In the genomic region with DNA sequence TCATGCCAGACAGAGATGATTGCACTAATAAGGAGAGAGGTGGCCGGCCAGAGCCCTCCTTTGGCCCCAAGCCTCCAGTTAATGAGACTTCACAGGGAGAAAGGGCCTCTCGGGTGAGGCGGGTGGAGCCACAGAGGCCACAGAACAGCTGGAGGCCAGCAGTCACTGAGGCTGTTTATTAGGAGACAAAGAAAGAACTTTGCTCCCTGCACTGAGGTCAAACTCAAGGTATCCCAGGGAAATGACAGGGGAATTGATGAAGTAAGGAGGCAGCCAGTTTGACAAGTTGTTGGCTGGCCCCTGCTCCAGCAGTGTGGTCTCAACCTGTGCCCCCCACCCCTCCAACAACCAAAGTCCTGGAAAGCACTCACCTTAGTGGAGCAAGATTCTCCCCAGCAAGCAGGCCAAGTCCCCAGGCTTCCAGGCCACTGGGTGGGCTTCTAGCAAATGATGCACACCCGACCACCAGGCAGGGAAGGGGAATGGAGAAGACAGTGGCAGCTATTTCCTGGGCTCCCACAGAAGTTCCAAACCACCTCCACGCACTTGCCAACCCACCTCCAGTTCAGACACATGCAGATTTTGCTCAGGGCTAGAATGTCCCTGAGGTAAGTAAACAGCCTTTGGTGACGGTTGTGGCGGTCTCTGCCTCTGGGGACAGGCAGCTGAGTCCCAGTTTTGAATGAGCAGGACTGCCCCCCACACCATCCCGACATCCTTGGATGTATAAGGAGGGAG, we compare ENCODE assay signal across 2 cellular contexts.
TF ChIP-seq lines count a peak whose summit lies in the region.

No MANE protein-coding gene starts in this region.

TF ChIP-seq in GM23338, 12 proteins besides CTCF, POLR2A, EP300 and RAD21 (continues in another document):
- TF ChIP-seq STAT1 (IDR thresholded peaks at IDR 0.05; ENCODE audit: unreplicated experiment) (no peak), EZH2phosphoT487 (IDR thresholded peaks at IDR 0.05; ENCODE audit: unreplicated experiment) (no peak), ZNF331 (CRISPR knock-in tag; IDR thresholded peaks at IDR 0.05; ENCODE audit: low read depth) (no peak), JUNB (IDR thresholded peaks at IDR 0.05; ENCODE audit: unreplicated experiment) (no peak), POLR2AphosphoS5 (IDR thresholded peaks at IDR 0.05; ENCODE audit: low read depth) (no peak), ZNF114 (CRISPR knock-in tag; IDR thresholded peaks at IDR 0.05) (no peak), NANOG (IDR thresholded peaks at IDR 0.05; ENCODE audit: borderline replicate concordance) (no peak)
- TF ChIP-seq, protein P1, sequence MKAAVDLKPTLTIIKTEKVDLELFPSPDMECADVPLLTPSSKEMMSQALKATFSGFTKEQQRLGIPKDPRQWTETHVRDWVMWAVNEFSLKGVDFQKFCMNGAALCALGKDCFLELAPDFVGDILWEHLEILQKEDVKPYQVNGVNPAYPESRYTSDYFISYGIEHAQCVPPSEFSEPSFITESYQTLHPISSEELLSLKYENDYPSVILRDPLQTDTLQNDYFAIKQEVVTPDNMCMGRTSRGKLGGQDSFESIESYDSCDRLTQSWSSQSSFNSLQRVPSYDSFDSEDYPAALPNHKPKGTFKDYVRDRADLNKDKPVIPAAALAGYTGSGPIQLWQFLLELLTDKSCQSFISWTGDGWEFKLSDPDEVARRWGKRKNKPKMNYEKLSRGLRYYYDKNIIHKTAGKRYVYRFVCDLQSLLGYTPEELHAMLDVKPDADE (IDR thresholded peaks at IDR 0.05), result no peak
- TF ChIP-seq, protein P2, sequence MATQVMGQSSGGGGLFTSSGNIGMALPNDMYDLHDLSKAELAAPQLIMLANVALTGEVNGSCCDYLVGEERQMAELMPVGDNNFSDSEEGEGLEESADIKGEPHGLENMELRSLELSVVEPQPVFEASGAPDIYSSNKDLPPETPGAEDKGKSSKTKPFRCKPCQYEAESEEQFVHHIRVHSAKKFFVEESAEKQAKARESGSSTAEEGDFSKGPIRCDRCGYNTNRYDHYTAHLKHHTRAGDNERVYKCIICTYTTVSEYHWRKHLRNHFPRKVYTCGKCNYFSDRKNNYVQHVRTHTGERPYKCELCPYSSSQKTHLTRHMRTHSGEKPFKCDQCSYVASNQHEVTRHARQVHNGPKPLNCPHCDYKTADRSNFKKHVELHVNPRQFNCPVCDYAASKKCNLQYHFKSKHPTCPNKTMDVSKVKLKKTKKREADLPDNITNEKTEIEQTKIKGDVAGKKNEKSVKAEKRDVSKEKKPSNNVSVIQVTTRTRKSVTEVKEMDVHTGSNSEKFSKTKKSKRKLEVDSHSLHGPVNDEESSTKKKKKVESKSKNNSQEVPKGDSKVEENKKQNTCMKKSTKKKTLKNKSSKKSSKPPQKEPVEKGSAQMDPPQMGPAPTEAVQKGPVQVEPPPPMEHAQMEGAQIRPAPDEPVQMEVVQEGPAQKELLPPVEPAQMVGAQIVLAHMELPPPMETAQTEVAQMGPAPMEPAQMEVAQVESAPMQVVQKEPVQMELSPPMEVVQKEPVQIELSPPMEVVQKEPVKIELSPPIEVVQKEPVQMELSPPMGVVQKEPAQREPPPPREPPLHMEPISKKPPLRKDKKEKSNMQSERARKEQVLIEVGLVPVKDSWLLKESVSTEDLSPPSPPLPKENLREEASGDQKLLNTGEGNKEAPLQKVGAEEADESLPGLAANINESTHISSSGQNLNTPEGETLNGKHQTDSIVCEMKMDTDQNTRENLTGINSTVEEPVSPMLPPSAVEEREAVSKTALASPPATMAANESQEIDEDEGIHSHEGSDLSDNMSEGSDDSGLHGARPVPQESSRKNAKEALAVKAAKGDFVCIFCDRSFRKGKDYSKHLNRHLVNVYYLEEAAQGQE (IDR thresholded peaks at IDR 0.05; ENCODE audit: unreplicated experiment), result no peak

TF ChIP-seq in IMR-90, 13 proteins besides CTCF, POLR2A, EP300 and RAD21:
- no peak for TF ChIP-seq MAFK (IDR thresholded peaks at IDR 0.05; ENCODE audit: low read depth, low read length)
- no peak for TF ChIP-seq MAZ (IDR thresholded peaks at IDR 0.05; ENCODE audit: borderline replicate concordance, low read depth, low read length)
